In genomic region chr7:29852457-29852856, GRCh38 we compare ENCODE assay signal across 2 cellular contexts.
TF ChIP-seq lines count a peak whose summit lies in the region.

No MANE protein-coding gene starts in this region.

TF ChIP-seq in HepG2, 621 proteins besides CTCF, POLR2A, EP300 and RAD21:
- TF ChIP-seq CEBPB (IDR thresholded peaks at IDR 0.05; ENCODE audit: borderline replicate concordance, low read depth, low read length): peak; percentile 63; the same call in 1 of the 2 replicates
- TF ChIP-seq, protein P1, sequence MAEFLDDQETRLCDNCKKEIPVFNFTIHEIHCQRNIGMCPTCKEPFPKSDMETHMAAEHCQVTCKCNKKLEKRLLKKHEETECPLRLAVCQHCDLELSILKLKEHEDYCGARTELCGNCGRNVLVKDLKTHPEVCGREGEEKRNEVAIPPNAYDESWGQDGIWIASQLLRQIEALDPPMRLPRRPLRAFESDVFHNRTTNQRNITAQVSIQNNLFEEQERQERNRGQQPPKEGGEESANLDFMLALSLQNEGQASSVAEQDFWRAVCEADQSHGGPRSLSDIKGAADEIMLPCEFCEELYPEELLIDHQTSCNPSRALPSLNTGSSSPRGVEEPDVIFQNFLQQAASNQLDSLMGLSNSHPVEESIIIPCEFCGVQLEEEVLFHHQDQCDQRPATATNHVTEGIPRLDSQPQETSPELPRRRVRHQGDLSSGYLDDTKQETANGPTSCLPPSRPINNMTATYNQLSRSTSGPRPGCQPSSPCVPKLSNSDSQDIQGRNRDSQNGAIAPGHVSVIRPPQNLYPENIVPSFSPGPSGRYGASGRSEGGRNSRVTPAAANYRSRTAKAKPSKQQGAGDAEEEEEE (CRISPR knock-in tag; IDR thresholded peaks at IDR 0.05; ENCODE audit: borderline replicate concordance): no peak

TF ChIP-seq in H1, 55 proteins besides CTCF, POLR2A, EP300 and RAD21:
- TF ChIP-seq FOSL1 (IDR thresholded peaks at IDR 0.05; ENCODE audit: insufficient read depth, low read depth, low read length): no peak
- peak; percentile 66; the same call in 1 of the 2 replicates for TF ChIP-seq CEBPB (IDR thresholded peaks at IDR 0.05; ENCODE audit: low read depth, low read length)
TF ChIP-seq in H1: peak in this region for 1.
